ENCODE assay signal across 21 cellular contexts in the genomic region with DNA sequence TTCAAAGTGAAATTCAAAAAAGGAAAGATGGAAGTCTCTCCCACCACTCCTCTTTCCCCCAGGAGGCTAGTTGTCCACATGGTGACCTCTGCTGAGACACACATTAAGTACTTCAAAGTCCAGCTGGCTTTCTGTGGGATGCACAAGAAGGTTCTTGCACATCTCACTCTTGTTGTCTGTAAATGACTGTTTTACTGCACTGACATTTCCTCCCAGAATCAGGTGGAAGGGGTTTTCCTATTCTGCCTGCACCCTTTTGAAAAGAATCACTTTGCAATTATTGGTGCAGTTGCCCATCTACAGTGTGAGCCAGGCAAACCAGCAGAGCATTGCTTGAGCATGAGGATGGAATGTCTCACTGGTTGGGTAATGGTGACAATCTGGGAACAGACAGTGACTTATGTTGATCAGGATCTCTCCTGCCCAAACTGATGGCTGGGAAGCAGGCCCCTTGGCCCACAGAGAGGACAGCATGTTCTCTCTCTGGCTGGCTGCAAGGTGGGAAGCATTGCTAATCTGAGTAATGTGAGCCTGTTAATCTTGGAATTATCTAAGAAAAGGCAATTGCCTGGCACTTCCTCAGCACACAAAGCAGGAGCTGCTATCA.
"Had no signal": no experiment of that assay in that cellular context is flagged by ENCODE, and none has a peak within 500 bp of the region (broad histone marks: within the 10 kb centered on the region; RNA-seq: fewer than 3 reads in every experiment).

No MANE protein-coding gene starts in this region.

- H3K4me3 ChIP-seq: cardiac muscle cell, lung, sigmoid colon, thyroid gland, upper lobe of right lung had no signal

- DNase-seq: activated CD4-positive, alpha-beta T cell treated with anti-CD3 and anti-CD28 coated beads, Interleukin-2, amount 50 U/mL, for 48 hours; activated gamma-delta T cell; activated naive CD8-positive, alpha-beta T cell treated with anti-CD3 and anti-CD28 coated beads, Interleukin-2, amount 10 ng/mL, durations not matched to agents 7 days and 5 days; effector CD8-positive, alpha-beta T cell; foreskin keratinocyte; immature natural killer cell; natural killer cell; sigmoid colon; SK-N-SH; stimulated activated CD4-positive, alpha-beta T cell treated with anti-CD3 and anti-CD28 coated beads, Interleukin-2, amount 100 ng/mL, for 48 hours; stimulated activated CD8-positive, alpha-beta memory T cell treated with anti-CD3 and anti-CD28 coated beads, Interleukin-4, amount 100 ng/mL, for 48 hours; stimulated activated naive CD4-positive, alpha-beta T cell; thyroid gland; upper lobe of right lung had no signal

- H3K27me3 Mint-ChIP-seq: activated naive CD8-positive, alpha-beta T cell treated with anti-CD3 and anti-CD28 coated beads, Interleukin-2, amount 10 ng/mL, durations not matched to agents 7 days and 5 days; dendritic cell treated with granulocyte-macrophage colony-stimulating factor and Interleukin-4, amounts not matched to agents 40 ng/mL and 50 ng/mL, for 4 days had no signal

- H3K27ac ChIP-seq: cardiac muscle cell, foreskin keratinocyte, sigmoid colon, thyroid gland, upper lobe of right lung had no signal

- H3K9me3 Mint-ChIP-seq: activated T-helper 1 cell treated with anti-CD3 and anti-CD28 coated beads, Interleukin-12 subunit alpha, Interleukin-12 subunit beta, Interleukin-2, Interleukin-4 antibody, amounts not matched to agents 30 ng/mL and 10 ng/mL and 1 ng/mL, durations not matched to agents 14 hours and 24 hours and 36 hours; dendritic cell treated with granulocyte-macrophage colony-stimulating factor and Interleukin-4, amounts not matched to agents 40 ng/mL and 50 ng/mL, for 4 days; immature natural killer cell; mesothelial cell of epicardium; natural killer cell had no signal

- ATAC-seq: activated CD4-positive, CD25-positive, alpha-beta regulatory T cell treated with anti-CD3 and anti-CD28 coated beads, Interleukin-2, amount 50 U/mL, for 24 hours; foreskin keratinocyte; left lobe of liver; natural killer cell; upper lobe of right lung had no signal

- H3K27me3 ChIP-seq: cardiac muscle cell, foreskin keratinocyte, sigmoid colon, thyroid gland, upper lobe of right lung had no signal

- H3K36me3 ChIP-seq: cardiac muscle cell, sigmoid colon, thyroid gland, upper lobe of right lung had no signal

- H3K27ac Mint-ChIP-seq: activated naive CD8-positive, alpha-beta T cell treated with anti-CD3 and anti-CD28 coated beads, Interleukin-2, amount 10 ng/mL, durations not matched to agents 7 days and 5 days; activated T-helper 1 cell treated with anti-CD3 and anti-CD28 coated beads, Interleukin-12 subunit alpha, Interleukin-12 subunit beta, Interleukin-2, Interleukin-4 antibody, amounts not matched to agents 30 ng/mL and 10 ng/mL and 1 ng/mL, durations not matched to agents 14 hours and 24 hours and 36 hours; dendritic cell treated with granulocyte-macrophage colony-stimulating factor and Interleukin-4, amounts not matched to agents 40 ng/mL and 50 ng/mL, for 4 days; immature natural killer cell; mesothelial cell of epicardium; natural killer cell had no signal

- H3K4me1 ChIP-seq: foreskin keratinocyte, sigmoid colon, thyroid gland, upper lobe of right lung had no signal

- H3K9me3 ChIP-seq: sigmoid colon, SK-N-SH, thyroid gland, upper lobe of right lung had no signal

- H3K4me1 Mint-ChIP-seq: mesothelial cell of epicardium had no signal

- H3K4me3 Mint-ChIP-seq: activated naive CD8-positive, alpha-beta T cell treated with anti-CD3 and anti-CD28 coated beads, Interleukin-2, amount 10 ng/mL, durations not matched to agents 7 days and 5 days; activated T-helper 1 cell treated with anti-CD3 and anti-CD28 coated beads, Interleukin-12 subunit alpha, Interleukin-12 subunit beta, Interleukin-2, Interleukin-4 antibody, amounts not matched to agents 30 ng/mL and 10 ng/mL and 1 ng/mL, durations not matched to agents 14 hours and 24 hours and 36 hours; dendritic cell treated with granulocyte-macrophage colony-stimulating factor and Interleukin-4, amounts not matched to agents 40 ng/mL and 50 ng/mL, for 4 days; immature natural killer cell; mesothelial cell of epicardium; natural killer cell had no signal

- H3K36me3 Mint-ChIP-seq: immature natural killer cell, mesothelial cell of epicardium, natural killer cell had no signal

- H3K9ac ChIP-seq: SK-N-SH had no signal
